In genomic region chr13:111243981-111244380, GRCh38 we compare ENCODE assay signal across 9 cellular contexts.
"Had no signal": no experiment of that assay in that cellular context is flagged by ENCODE, and none has a peak within 500 bp of the region (broad histone marks: within the 10 kb centered on the region; RNA-seq: fewer than 3 reads in every experiment).

No MANE protein-coding gene starts in this region.

- H3K4me1 ChIP-seq: HAP-1 had no signal

- H3K27ac ChIP-seq: GM23248 had no signal

- H3K4me3 ChIP-seq: GM23248, GM23338, HAP-1 had no signal

- H3K9me3 ChIP-seq: HAP-1 had no signal

- DNase-seq: GM23248, GOT3, H7, H9, HCEC 1CT, HFFc6 had no signal

- ATAC-seq: GM23338, HCT116 had no signal
